Comparison of ENCODE assay signal across 8 cellular contexts in genomic region chrX:154411981-154412340, GRCh38. TPM values are rescaled to one million over a fixed set of nuclear protein-coding genes. Genes with fewer than 3 reads are reported as not detected.
DNase-seq lines count a peak whose midpoint lies in the region; ATAC-seq and TF ChIP-seq lines count a peak whose summit lies in the region.

No MANE protein-coding gene starts in this region.

- TF ChIP-seq CTCF in LNCaP clone FGC (IDR thresholded peaks at IDR 0.05; ENCODE audit: control insufficient read depth, extremely low read depth, insufficient read depth) (no peak), MCF 10A (IDR thresholded peaks at IDR 0.05; ENCODE audit: unreplicated experiment) (no peak)

- H3K9me3 Mint-ChIP-seq in T-cell: no peaks in the 10 kb centered on the region
- H3K9me3 Mint-ChIP-seq in MCF 10A (ENCODE audit: unreplicated experiment): no peaks in the 10 kb centered on the region

- POLR2A ChIA-PET in T-cell (lab: Charles Lee) (interaction anchor here in 1 of 2 donors (0.9 kb wide), 1 partner anchor 41 kb away, joined by 3 read pairs; no protein-coding TSS in a partner anchor), MCF 10A (lab: Yijun Ruan, JAX) (interaction anchor here (0.7 to 7.7 kb wide), 17 partner anchors 9 to 814 kb away, joined by 3 to 100 read pairs (median 4); partner anchors contain the start of genes ATP6AP1, FAM3A, FAM50A and FLNA)

- peak; percentile 77 for DNase-seq in DMS53 (lab: John Stamatoyannopoulos, UW)
- DNase-seq in LNCaP clone FGC (ENCODE audit: low read depth): no peak
- peak in 11 of 34 experiments; percentile 9 to 46 (median 30) for DNase-seq in T-cell
- peak; percentile 56 for DNase-seq in MCF 10A (ENCODE audit: unreplicated experiment)
- peak; percentile 52 for DNase-seq in iris pigment epithelial cell (ENCODE audit: low read depth)
- peak; percentile 64 for DNase-seq in stimulated activated CD4-positive, alpha-beta T cell treated with anti-CD3 and anti-CD28 coated beads, Interleukin-12 subunit alpha, Interleukin-12 subunit beta, amount 100 ng/mL, for 4 hours
- no peak for DNase-seq in effector CD4-positive, alpha-beta T cell

- H3K27ac Mint-ChIP-seq in T-cell (peak overlapping the region; percentile 82 to 90), MCF 10A (ENCODE audit: low read depth, unreplicated experiment) (peak overlapping the region; percentile 51)

- intact Hi-C loops in MCF 10A (cut with micrococcal nuclease): no loop called here

- H3K4me3 Mint-ChIP-seq in T-cell (peak overlapping the region; percentile 81 to 83 (median 83)), MCF 10A (ENCODE audit: unreplicated experiment) (peak overlapping the region; percentile 83)

- CTCF ChIA-PET in T-cell (lab: Charles Lee): no interaction called here
- CTCF ChIA-PET in MCF 10A (lab: Yijun Ruan, JAX): interaction anchor here (0.9 kb wide), 1 partner anchor 12 kb away, joined by 3 read pairs; no protein-coding TSS in a partner anchor

- no peaks in the 10 kb centered on the region for H3K36me3 Mint-ChIP-seq in T-cell
- peaks cover 4% of the 10 kb centered on the region for H3K36me3 Mint-ChIP-seq in MCF 10A (ENCODE audit: insufficient read depth, unreplicated experiment)

- H3K4me1 Mint-ChIP-seq in T-cell (peaks cover 13 to 23% (median 16%) of the 10 kb centered on the region in 3 donors), MCF 10A (ENCODE audit: insufficient read depth, unreplicated experiment) (peaks cover 14% of the 10 kb centered on the region)

- BruUV-seq in MCF 10A (replicated peaks; lab: Mats Ljungman, UMichigan): no TSS peak

- no peaks in the 10 kb centered on the region for H3K27me3 Mint-ChIP-seq in T-cell
- H3K27me3 Mint-ChIP-seq in MCF 10A (ENCODE audit: insufficient read depth, unreplicated experiment): peaks cover 25% of the 10 kb centered on the region

- peak; percentile 46 for ATAC-seq in GM21576 (IDR thresholded peaks at IDR 0.05; ENCODE audit: unreplicated experiment)
- peak; percentile 69 to 86 (median 82) for ATAC-seq in T-cell (replicated peaks in 1 of 4)

- H3K4me3 ChIP-seq in LNCaP clone FGC (ENCODE audit: low read depth, low read length): peak overlapping the region; percentile 74

RNA-seq across cellular contexts. Expression of gene TAFAZZIN, which starts 0.6 kb away (rescaled TPM):
- total RNA-seq in T-cell (100 to 1,000 TPM in 3 of 5 donors, 10 to 100 TPM in 2; 89.8 to 144 (median 129) TPM), MCF 10A (2022) (48.0 and 59.1 TPM in 2 replicates)

RNA-seq across cellular contexts. Expression of gene DNASE1L1, which starts 2.9 kb away (rescaled TPM):
- total RNA-seq in T-cell (10 to 100 TPM; 22.6 to 31.3 (median 25.5) TPM), MCF 10A (2022) (20.5 and 21.2 TPM in 2 replicates)

RNA-seq across cellular contexts. Expression of gene RPL10, which starts 13.8 kb away (rescaled TPM):
- total RNA-seq in T-cell (1,000 to 10,000 TPM; 5,175 to 6,006 (median 5,765) TPM), MCF 10A (2022) (3,490 and 3,785 TPM in 2 replicates)

RNA-seq across cellular contexts. Expression of gene ATP6AP1, which starts 16.5 kb away (rescaled TPM):
- total RNA-seq in T-cell (10 to 100 TPM; 37.9 to 56.8 (median 53.6) TPM), MCF 10A (2022) (48.7 and 57.0 TPM in 2 replicates)

RNA-seq across cellular contexts. Expression of gene GDI1, which starts 25.0 kb away (rescaled TPM):
- total RNA-seq in T-cell: 100 to 1,000 TPM; 117 to 208 (median 182) TPM
- 89.9 and 121 TPM in 2 replicates for total RNA-seq in MCF 10A (2022)

Comparison
In these comparisons a context has a peak if more than half of its experiments do, and no peak if none do; other contexts are left out.
1. DNase-seq: peak in DMS53 (single experiment), MCF 10A (single experiment), iris pigment epithelial cell (single experiment) and stimulated activated CD4-positive, alpha-beta T cell treated with anti-CD3 and anti-CD28 coated beads, Interleukin-12 subunit alpha, Interleukin-12 subunit beta, amount 100 ng/mL, for 4 hours (single experiment); none in LNCaP clone FGC (single experiment) and effector CD4-positive, alpha-beta T cell (single experiment).